Comparison of ENCODE assay signal across 18 cellular contexts in the genomic region with DNA sequence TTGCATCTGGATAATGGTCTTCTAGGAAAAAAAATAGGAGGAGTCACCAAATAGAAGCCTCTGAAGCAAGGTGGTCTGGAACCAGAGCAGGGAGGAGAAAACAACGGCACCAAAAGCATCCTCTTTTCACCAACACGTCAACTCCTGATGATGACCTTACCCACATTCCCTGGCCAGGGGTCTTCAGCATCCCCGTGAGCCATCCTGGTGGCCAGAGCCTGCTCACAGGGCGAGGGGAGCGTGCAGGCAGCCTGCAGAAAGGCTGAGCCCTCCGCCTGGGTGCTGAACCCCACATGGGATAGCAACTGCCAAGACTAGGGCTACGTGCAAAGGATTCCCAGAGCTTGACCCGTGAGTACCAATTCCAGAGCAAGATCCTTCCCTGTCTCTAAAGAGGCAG.
DNase-seq lines count a peak whose midpoint lies in the region; ATAC-seq and TF ChIP-seq lines count a peak whose summit lies in the region.
"Had no signal": no experiment of that assay in that cellular context is flagged by ENCODE, and none has a peak within 500 bp of the region (broad histone marks: within the 10 kb centered on the region; RNA-seq: fewer than 3 reads in every experiment).

No MANE protein-coding gene starts in this region.

- no peak overlapping the region for H3K4me3 ChIP-seq in H7 (ENCODE audit: insufficient read depth, low read depth, low read length)

- CTCF ChIA-PET in activated B cell treated with CpG ODN at 0.5 μM for 24 hours (lab: Charles Lee) = no interaction called here
- CTCF ChIA-PET in activated CD8-positive, alpha-beta T cell treated with anti-CD3 and anti-CD28 coated beads, Interleukin-2, amount 10 ng/mL, durations not matched to agents 7 days and 5 days (lab: Charles Lee) = no interaction called here

- H3K27me3 ChIP-seq in H7 (ENCODE audit: control insufficient read depth, insufficient read depth, low read length) = no peaks in the 10 kb centered on the region
- H3K27me3 ChIP-seq: BE2C had no signal

- no peaks in the 10 kb centered on the region for H3K4me1 Mint-ChIP-seq in activated B cell treated with CpG ODN at 0.5 μM for 24 hours
- no peaks in the 10 kb centered on the region for H3K4me1 Mint-ChIP-seq in activated CD8-positive, alpha-beta T cell treated with anti-CD3 and anti-CD28 coated beads, Interleukin-2, amount 10 ng/mL, durations not matched to agents 7 days and 5 days (ENCODE audit: low read depth)

- H3K36me3 ChIP-seq in H7 (replicated peaks; ENCODE audit: control insufficient read depth, insufficient read depth, low read length) = no peaks in the 10 kb centered on the region
- H3K36me3 ChIP-seq: BE2C had no signal

- TF ChIP-seq CTCF in activated B cell treated with CpG ODN at 0.5 μM for 24 hours (IDR thresholded peaks at IDR 0.05) = no peak

- no peaks in the 10 kb centered on the region for H3K27me3 Mint-ChIP-seq in activated B cell treated with CpG ODN at 0.5 μM for 24 hours
- no peaks in the 10 kb centered on the region for H3K27me3 Mint-ChIP-seq in activated CD8-positive, alpha-beta T cell treated with anti-CD3 and anti-CD28 coated beads, Interleukin-2, amount 10 ng/mL, durations not matched to agents 7 days and 5 days (ENCODE audit: low read depth)

- DNase-seq in H7 (peak; percentile 15), activated B cell treated with CpG ODN at 0.5 μM for 24 hours (peak; percentile 10), mesenteric fat pad (ENCODE audit: low spot score) (peak; percentile 49), sciatic nerve (ENCODE audit: low spot score) (peak; percentile 33), DMS114 treated with DMSO at 0.1 percent for 48 hours (lab: John Stamatoyannopoulos, UW; ENCODE audit: unreplicated experiment) (no peak)
- no peak for DNase-seq in activated CD8-positive, alpha-beta T cell treated with anti-CD3 and anti-CD28 coated beads, Interleukin-2, amount 10 ng/mL, durations not matched to agents 7 days and 5 days
- DNase-seq: BE2C, DMS153, EL, HCEC 1CT, IMR-90, Kasumi-1, NCI-H187 treated with DMSO at 0.1 percent for 48 hours, NCI-H2171, NCI-H446 treated with DMSO at 0.1 percent for 48 hours, NCI-H748 treated with DMSO at 0.1 percent for 48 hours, PC-3 had no signal

- POLR2A ChIA-PET in activated B cell treated with CpG ODN at 0.5 μM for 24 hours (lab: Charles Lee) = no interaction called here
- POLR2A ChIA-PET in activated CD8-positive, alpha-beta T cell treated with anti-CD3 and anti-CD28 coated beads, Interleukin-2, amount 10 ng/mL, durations not matched to agents 7 days and 5 days (lab: Charles Lee) = no interaction called here

- ATAC-seq in activated B cell treated with CpG ODN at 0.5 μM for 24 hours (ENCODE audit: low read depth) (no peak), sciatic nerve (no peak), GM18517 (IDR thresholded peaks at IDR 0.05; ENCODE audit: unreplicated experiment) (no peak)
- no peak for ATAC-seq in activated CD8-positive, alpha-beta T cell treated with anti-CD3 and anti-CD28 coated beads, Interleukin-2, amount 10 ng/mL, durations not matched to agents 7 days and 5 days
- ATAC-seq: PC-3 had no signal

- H3K36me3 Mint-ChIP-seq in activated B cell treated with CpG ODN at 0.5 μM for 24 hours (ENCODE audit: low read depth) = no peaks in the 10 kb centered on the region
- no peaks in the 10 kb centered on the region for H3K36me3 Mint-ChIP-seq in activated CD8-positive, alpha-beta T cell treated with anti-CD3 and anti-CD28 coated beads, Interleukin-2, amount 10 ng/mL, durations not matched to agents 7 days and 5 days (ENCODE audit: low read depth)

- H3K9me3 Mint-ChIP-seq in activated B cell treated with CpG ODN at 0.5 μM for 24 hours = no peaks in the 10 kb centered on the region
- H3K9me3 Mint-ChIP-seq in activated CD8-positive, alpha-beta T cell treated with anti-CD3 and anti-CD28 coated beads, Interleukin-2, amount 10 ng/mL, durations not matched to agents 7 days and 5 days (ENCODE audit: insufficient read depth) = no peaks in the 10 kb centered on the region

- no peak overlapping the region for H3K27ac Mint-ChIP-seq in activated B cell treated with CpG ODN at 0.5 μM for 24 hours
- no peak overlapping the region for H3K27ac Mint-ChIP-seq in activated CD8-positive, alpha-beta T cell treated with anti-CD3 and anti-CD28 coated beads, Interleukin-2, amount 10 ng/mL, durations not matched to agents 7 days and 5 days

- intact Hi-C loops in activated B cell treated with CpG ODN at 0.5 μM for 24 hours (cut with micrococcal nuclease) = no loop called here
- intact Hi-C loops in sciatic nerve (cut with DNase I) = no loop called here

- no peak overlapping the region for H3K4me3 Mint-ChIP-seq in activated B cell treated with CpG ODN at 0.5 μM for 24 hours
- no peak overlapping the region for H3K4me3 Mint-ChIP-seq in activated CD8-positive, alpha-beta T cell treated with anti-CD3 and anti-CD28 coated beads, Interleukin-2, amount 10 ng/mL, durations not matched to agents 7 days and 5 days

Comparison
In these comparisons a context has a peak if more than half of its experiments do, and no peak if none do; other contexts are left out.
1. DNase-seq: peak in H7 (single experiment), activated B cell treated with CpG ODN at 0.5 μM for 24 hours (single experiment), mesenteric fat pad (single experiment) and sciatic nerve (single experiment); none in DMS114 treated with DMSO at 0.1 percent for 48 hours (single experiment) and activated CD8-positive, alpha-beta T cell treated with anti-CD3 and anti-CD28 coated beads, Interleukin-2, amount 10 ng/mL, durations not matched to agents 7 days and 5 days (single experiment).